Comparison of ENCODE assay signal across 1 cellular context in genomic region chr5:32387841-32388240, GRCh38.
TF ChIP-seq lines count a peak whose summit lies in the region.

No MANE protein-coding gene starts in this region.

TF ChIP-seq in HepG2, 621 proteins besides CTCF, POLR2A, EP300 and RAD21:
- TF ChIP-seq MAFK (conservative IDR thresholded peaks at IDR 0.05 in 1 of 2, IDR thresholded peaks at IDR 0.05 in 1 of 2; ENCODE audit: low read length in 2 of 2) (0 out of 4 replicates have a peak, but pooled peaks of 1 of the 2 experiments have one; percentile 9), PLRG1 (conservative IDR thresholded peaks at IDR 0.05) (no peak)
